Comparison of ENCODE assay signal across 1 cellular context in genomic region chr6:56540232-56540631, GRCh38.
TF ChIP-seq lines count a peak whose summit lies in the region.

No MANE protein-coding gene starts in this region.

TF ChIP-seq in IMR-90, 13 proteins besides CTCF, POLR2A, EP300 and RAD21 (continued from another document):
- no peak for TF ChIP-seq MAFK (IDR thresholded peaks at IDR 0.05; ENCODE audit: low read depth, low read length)
TF ChIP-seq in IMR-90: peak in this region for 0.
